ENCODE assay signal across 24 cellular contexts in genomic region chr6:2734517-2735076, GRCh38. TPM values are rescaled to one million over a fixed set of nuclear protein-coding genes. Genes with fewer than 3 reads are reported as not detected.
DNase-seq lines count a peak whose midpoint lies in the region; ATAC-seq, FAIRE-seq and TF ChIP-seq lines count a peak whose summit lies in the region.
"Had no signal": no experiment of that assay in that cellular context is flagged by ENCODE, and none has a peak within 500 bp of the region (broad histone marks: within the 10 kb centered on the region; RNA-seq: fewer than 3 reads in every experiment).

No MANE protein-coding gene starts in this region.

- 0 out of 3 replicates have a peak, but pooled peaks cover 4% of the 10 kb centered on the region for H3K4me1 ChIP-seq in A549
- no peaks in the 10 kb centered on the region for H3K4me1 ChIP-seq in HEK293 (ENCODE audit: control insufficient read depth, insufficient read depth, low read length)
- H3K4me1 ChIP-seq in hepatocyte (ENCODE audit: insufficient read depth) = no peaks in the 10 kb centered on the region
- H3K4me1 ChIP-seq: pancreas had no signal

- TF ChIP-seq CTCF in A549 (IDR thresholded peaks at IDR 0.05) = no peak
- no peak for TF ChIP-seq CTCF in HEK293 (tag by site-specific recombination; IDR thresholded peaks at IDR 0.05)
- no peak for TF ChIP-seq CTCF in bronchial epithelial cell (IDR thresholded peaks at IDR 0.05; ENCODE audit: insufficient read depth, low read length, severe bottlenecking)
- no peak for TF ChIP-seq CTCF in hepatocyte (IDR thresholded peaks at IDR 0.05; ENCODE audit: poor library complexity)

- no peaks in the 10 kb centered on the region for H3K9me2 ChIP-seq in hepatocyte (replicated peaks; ENCODE audit: insufficient read depth)

- WGBS in A549 (ENCODE audit: missing lambda C conversion rate) = 60% methylated on average over 1 of the region's 1 CpG
- WGBS in hepatocyte (ENCODE audit: low lambda C conversion rate, missing lambda C conversion rate) = 61% methylated on average over 1 of the region's 1 CpG

- H3K27me3 ChIP-seq in bronchial epithelial cell (ENCODE audit: control insufficient read depth, insufficient read depth, low read length) (peaks cover 3% of the 10 kb centered on the region), hepatocyte (no peaks in the 10 kb centered on the region)
- H3K27me3 ChIP-seq: esophagus muscularis mucosa, left lung, pancreas had no signal

- no peaks in the 10 kb centered on the region for H3K9me3 ChIP-seq in A549
- H3K9me3 ChIP-seq in HEK293 (ENCODE audit: control insufficient read depth, insufficient read depth, low read depth, low read length) = no peaks in the 10 kb centered on the region
- H3K9me3 ChIP-seq in hepatocyte (ENCODE audit: low read depth) = no peaks in the 10 kb centered on the region
- H3K9me3 ChIP-seq: esophagus muscularis mucosa, left lung, pancreas had no signal

- H3K27ac ChIP-seq in A549 (no peak overlapping the region), HEK293 (ENCODE audit: extremely low read depth, low read depth, low read length) (no peak overlapping the region), hepatocyte (no peak overlapping the region)
- H3K27ac ChIP-seq: C4-2B, esophagus muscularis mucosa, left lung, pancreas had no signal

- TF ChIP-seq RAD21 in A549 (conservative IDR thresholded peaks at IDR 0.05 in 1 of 2, IDR thresholded peaks at IDR 0.05 in 1 of 2) = no peak

- TF ChIP-seq POLR2A in A549 (IDR thresholded peaks at IDR 0.05; ENCODE audit: low read length) = no peak

- H4K20me1 ChIP-seq in hepatocyte (ENCODE audit: insufficient read depth, poor library complexity, severe bottlenecking) = no peaks in the 10 kb centered on the region

- H3K4me3 ChIP-seq in A549 = no peak overlapping the region
- H3K4me3 ChIP-seq in HEK293 (ENCODE audit: low read depth, low read length) = no peak overlapping the region
- no peak overlapping the region for H3K4me3 ChIP-seq in bronchial epithelial cell (ENCODE audit: low read depth, low read length)
- no peak overlapping the region for H3K4me3 ChIP-seq in hepatocyte
- H3K4me3 ChIP-seq: esophagus muscularis mucosa, left lung, pancreas had no signal

- POLR2A ChIA-PET in A549 (lab: Yijun Ruan, JAX) = no interaction called here
- POLR2A ChIA-PET in HEK293 (lab: Yijun Ruan, JAX) = no interaction called here

- no peaks in the 10 kb centered on the region for H3K36me3 ChIP-seq in HEK293 (ENCODE audit: control insufficient read depth in 2 of 2, insufficient read depth in 1 of 2, low read length in 2 of 2)
- H3K36me3 ChIP-seq in bronchial epithelial cell (ENCODE audit: control insufficient read depth, insufficient read depth, low read length) = no peaks in the 10 kb centered on the region
- H3K36me3 ChIP-seq in hepatocyte (replicated peaks; ENCODE audit: insufficient read depth, low read depth) = no peaks in the 10 kb centered on the region
- H3K36me3 ChIP-seq: esophagus muscularis mucosa, left lung, pancreas had no signal

- CTCF ChIA-PET in A549 (lab: Yijun Ruan, JAX) (interaction anchor here (2.6 kb wide), 1 partner anchor 15 kb away, joined by 18 read pairs; the partner anchor contains the start of gene MYLK4), HEK293 (lab: Yijun Ruan, JAX) (interaction anchor here (0.5 to 9.7 kb wide), 5 partner anchors 16 to 1138 kb away, joined by 3 to 212 read pairs (median 5); partner anchors contain the start of gene MYLK4)

- no peak for FAIRE-seq in A549 (lab: Jason Lieb, UNC)
- no peak for FAIRE-seq in bronchial epithelial cell (lab: Jason Lieb, UNC)
- FAIRE-seq: H54, pancreas had no signal

- TF ChIP-seq EP300 in A549 (IDR thresholded peaks at IDR 0.05) = no peak

- no peaks in the 10 kb centered on the region for H3K79me2 ChIP-seq in hepatocyte

- ATAC-seq in A549 (no peak), GM21528 (IDR thresholded peaks at IDR 0.05; ENCODE audit: low FRiP score, unreplicated experiment) (no peak)
- ATAC-seq: activated CD4-positive, CD25-positive, alpha-beta regulatory T cell treated with anti-CD3 and anti-CD28 coated beads, Interleukin-2, amount 50 U/mL, for 24 hours; activated CD8-positive, alpha-beta T cell treated with anti-CD3 and anti-CD28 coated beads, Interleukin-2, amount 10 ng/mL, durations not matched to agents 7 days and 5 days; left lung; pancreas had no signal

- no peak for DNase-seq in A549 (ENCODE audit: low read depth in 1 of 2, low spot score in 1 of 2)
- DNase-seq in bronchial epithelial cell (ENCODE audit: low read depth) = peak; percentile 59
- peak; percentile 48 for DNase-seq in iPS DF 19.7 (ENCODE audit: low read depth, low spot score)
- DNase-seq in hypothalamus (lab: John Stamatoyannopoulos, UW) = no peak
- no peak for DNase-seq in activated CD8-positive, alpha-beta memory T cell treated with anti-CD3 and anti-CD28 coated beads for 24 hours
- no peak for DNase-seq in hepatocyte (ENCODE audit: low spot score)
- DNase-seq: activated CD8-positive, alpha-beta T cell treated with anti-CD3 and anti-CD28 coated beads, Interleukin-2, amount 10 ng/mL, durations not matched to agents 7 days and 5 days; activated naive CD4-positive, alpha-beta T cell treated with Interleukin-2 at 50 U/mL for 16 hours; activated T-cell treated with anti-CD3 and anti-CD28 coated beads, Interleukin-2, amount 50 U/mL, for 1 hour; amygdala; cerebellar nuclear complex; KBM-7; left lung; NCI-H187; NCI-H526 treated with DMSO at 0.1 percent for 48 hours; nephron progenitor cell; pancreas; SW 1271 had no signal

- no peak overlapping the region for H2AFZ ChIP-seq in hepatocyte

- no peak overlapping the region for H3K4me2 ChIP-seq in A549
- no peak overlapping the region for H3K4me2 ChIP-seq in hepatocyte

TF ChIP-seq in A549, 52 proteins besides CTCF, POLR2A, EP300 and RAD21:
- TF ChIP-seq HOXB13 (CRISPR knock-in tag; IDR thresholded peaks at IDR 0.05; ENCODE audit: low read depth) (no peak), SMC3 (IDR thresholded peaks at IDR 0.05) (no peak), FOSL2 (IDR thresholded peaks at IDR 0.05) (no peak), FOSL2 (CRISPR knock-in tag; IDR thresholded peaks at IDR 0.05) (no peak), NR3C1 (IDR thresholded peaks at IDR 0.05) (no peak), MAFK (IDR thresholded peaks at IDR 0.05; ENCODE audit: partially characterized antibody) (peak; percentile 2), ZNF302 (CRISPR knock-in tag; IDR thresholded peaks at IDR 0.05) (no peak), ZFP36 (IDR thresholded peaks at IDR 0.05; ENCODE audit: borderline replicate concordance, partially characterized antibody) (no peak)
TF ChIP-seq in A549: peak in this region for 1.

TF ChIP-seq in HEK293, 187 proteins besides CTCF, POLR2A, EP300 and RAD21:
- TF ChIP-seq ZBTB20 (tag by site-specific recombination; IDR thresholded peaks at IDR 0.05) = peak; percentile 23; the same call in 1 of the 2 replicates
- no peak for TF ChIP-seq ZNF391 (tag by site-specific recombination; IDR thresholded peaks at IDR 0.05; ENCODE audit: borderline replicate concordance, low read depth)

RNA-seq across cellular contexts. Expression of gene MYLK4, which starts 16.1 kb away (rescaled TPM):
- polyA plus RNA-seq in A549 (2011; rRNA removed) (0.21 and 0.32 TPM in 2 replicates), A549 (2017; fragmentation: RNase III; extraction: RNeasy Plus Mini Kit Qiagen cat#74134 plus additional on column Dnase treatment) (0.14 to 0.16 TPM (median 0.14 TPM) in 3 replicates), hepatocyte (0.29 and 0.36 TPM in 2 replicates)
- polyA plus RNA-seq in A549 (2012; cell fraction: cytosol; rRNA removed) = 0.03 TPM in 2 replicates
- 0.05 and 0.10 TPM in 2 replicates for polyA plus RNA-seq in A549 (2012; cell fraction: nucleus; rRNA removed)
- polyA minus RNA-seq in A549 (2011; rRNA and poly(A)+ RNA removed) = 0.10 and 0.21 TPM in 2 replicates
- total RNA-seq in bronchial epithelial cell (0.13 and 0.26 TPM in 2 replicates), hepatocyte (0.28 and 0.43 TPM in 2 replicates)

RNA-seq across cellular contexts. Expression of gene WRNIP1, which starts 30.6 kb away (rescaled TPM):
- 27.7 and 34.6 TPM in 2 replicates for polyA plus RNA-seq in A549 (2011; rRNA removed)
- 41.3 and 45.5 TPM in 2 replicates for polyA plus RNA-seq in A549 (2012; cell fraction: cytosol; rRNA removed)
- 41.6 and 48.5 TPM in 2 replicates for polyA plus RNA-seq in A549 (2012; cell fraction: nucleus; rRNA removed)
- 32.2 to 32.8 TPM (median 32.3 TPM) in 3 replicates for polyA plus RNA-seq in A549 (2017; fragmentation: RNase III; extraction: RNeasy Plus Mini Kit Qiagen cat#74134 plus additional on column Dnase treatment)
- polyA minus RNA-seq in A549 (2011; rRNA and poly(A)+ RNA removed) = 22.9 and 29.5 TPM in 2 replicates
- 47.9 and 58.4 TPM in 2 replicates for total RNA-seq in bronchial epithelial cell
- 47.6 TPM in 2 replicates for total RNA-seq in hepatocyte
- polyA plus RNA-seq in hepatocyte = 44.9 and 54.6 TPM in 2 replicates

Comparison
In these comparisons a context has a peak if more than half of its experiments do, and no peak if none do; other contexts are left out.
1. DNase-seq: peak in bronchial epithelial cell (single experiment) and iPS DF 19.7 (single experiment); none in A549 (0 of 2), hypothalamus (0 of 51), activated CD8-positive, alpha-beta memory T cell treated with anti-CD3 and anti-CD28 coated beads for 24 hours (single experiment) and hepatocyte (single experiment).